In the genomic region with DNA sequence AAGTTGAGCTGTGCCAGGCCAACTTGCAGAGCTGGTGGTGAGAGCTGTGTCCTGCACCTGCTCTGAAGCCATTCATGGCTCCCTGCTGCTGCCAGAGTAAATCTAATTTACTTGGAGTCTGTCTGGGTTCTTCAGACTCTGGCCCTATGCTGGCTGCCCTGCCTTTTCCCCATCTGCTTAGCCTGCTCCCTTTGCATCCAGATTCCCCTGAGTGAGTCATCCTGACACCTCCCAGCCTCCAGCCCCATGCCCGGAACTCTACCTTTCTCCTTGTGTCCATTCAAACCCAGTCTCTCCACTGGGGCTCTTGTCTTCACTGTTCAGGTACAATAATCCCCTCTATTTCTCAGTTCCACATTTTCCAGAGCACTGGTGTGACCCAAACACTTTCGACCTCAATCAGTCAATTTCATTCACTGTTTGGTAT, we compare ENCODE assay signal across 11 cellular contexts.
DNase-seq lines count a peak whose midpoint lies in the region; ATAC-seq and TF ChIP-seq lines count a peak whose summit lies in the region.
"Had no signal": no experiment of that assay in that cellular context is flagged by ENCODE, and none has a peak within 500 bp of the region (broad histone marks: within the 10 kb centered on the region; RNA-seq: fewer than 3 reads in every experiment).

No MANE protein-coding gene starts in this region.

- no peak for TF ChIP-seq CTCF in epithelial cell of esophagus (IDR thresholded peaks at IDR 0.05; ENCODE audit: insufficient read depth, low read depth, low read length, missing control alignments)

- H3K4me1 Mint-ChIP-seq in activated CD8-positive, alpha-beta memory T cell treated with anti-CD3 and anti-CD28 coated beads, Interleukin-2, amount 10 ng/mL, durations not matched to agents 7 days and 5 days, result peaks cover 3% of the 10 kb centered on the region
- H3K4me1 Mint-ChIP-seq in CD4-positive, alpha-beta memory T cell, result no peaks in the 10 kb centered on the region

- H3K4me3 Mint-ChIP-seq in activated CD8-positive, alpha-beta memory T cell treated with anti-CD3 and anti-CD28 coated beads, Interleukin-2, amount 10 ng/mL, durations not matched to agents 7 days and 5 days, result no peak overlapping the region
- H3K4me3 Mint-ChIP-seq in CD4-positive, alpha-beta memory T cell, result no peak overlapping the region

- intact Hi-C loops in CD4-positive, alpha-beta memory T cell (cut with micrococcal nuclease), result no loop called here

- no peak overlapping the region for H3K4me3 ChIP-seq in epithelial cell of esophagus (ENCODE audit: low read length)
- H3K4me3 ChIP-seq in CD4-positive, alpha-beta memory T cell (ENCODE audit: low read length in 2 of 2), result no peak overlapping the region

- H3K9me3 ChIP-seq in CD4-positive, alpha-beta memory T cell (ENCODE audit: control insufficient read depth in 1 of 2, low read length in 2 of 2), result no peaks in the 10 kb centered on the region

- no peak overlapping the region for H3K27ac Mint-ChIP-seq in activated CD8-positive, alpha-beta memory T cell treated with anti-CD3 and anti-CD28 coated beads, Interleukin-2, amount 10 ng/mL, durations not matched to agents 7 days and 5 days
- H3K27ac Mint-ChIP-seq in CD4-positive, alpha-beta memory T cell, result no peak overlapping the region

- no peaks in the 10 kb centered on the region for H3K9me3 Mint-ChIP-seq in activated CD8-positive, alpha-beta memory T cell treated with anti-CD3 and anti-CD28 coated beads, Interleukin-2, amount 10 ng/mL, durations not matched to agents 7 days and 5 days (ENCODE audit: low read depth)
- no peaks in the 10 kb centered on the region for H3K9me3 Mint-ChIP-seq in CD4-positive, alpha-beta memory T cell

- no peaks in the 10 kb centered on the region for H3K36me3 Mint-ChIP-seq in activated CD8-positive, alpha-beta memory T cell treated with anti-CD3 and anti-CD28 coated beads, Interleukin-2, amount 10 ng/mL, durations not matched to agents 7 days and 5 days
- H3K36me3 Mint-ChIP-seq in CD4-positive, alpha-beta memory T cell, result no peaks in the 10 kb centered on the region

- no peaks in the 10 kb centered on the region for H3K36me3 ChIP-seq in CD4-positive, alpha-beta memory T cell (ENCODE audit: insufficient read depth, low read length)

- CTCF ChIA-PET in activated CD8-positive, alpha-beta memory T cell treated with anti-CD3 and anti-CD28 coated beads, Interleukin-2, amount 10 ng/mL, durations not matched to agents 7 days and 5 days (lab: Charles Lee), result no interaction called here
- CTCF ChIA-PET in CD4-positive, alpha-beta memory T cell (lab: Charles Lee; ENCODE audit: partially characterized antibody), result no interaction called here

- no peaks in the 10 kb centered on the region for H3K27me3 ChIP-seq in CD4-positive, alpha-beta memory T cell (ENCODE audit: insufficient read depth, low read length)

- no peak overlapping the region for H3K27ac ChIP-seq in CD4-positive, alpha-beta memory T cell (ENCODE audit: low read depth, low read length)

- no peaks in the 10 kb centered on the region for H3K4me1 ChIP-seq in CD4-positive, alpha-beta memory T cell (ENCODE audit: insufficient read depth, low read length)

- peaks cover 32% of the 10 kb centered on the region for H3K27me3 Mint-ChIP-seq in activated CD8-positive, alpha-beta memory T cell treated with anti-CD3 and anti-CD28 coated beads, Interleukin-2, amount 10 ng/mL, durations not matched to agents 7 days and 5 days
- peaks cover 6 to 15% of the 10 kb centered on the region in 2 donors for H3K27me3 Mint-ChIP-seq in CD4-positive, alpha-beta memory T cell

- POLR2A ChIA-PET in CD4-positive, alpha-beta memory T cell (lab: Charles Lee; ENCODE audit: partially characterized antibody), result no interaction called here

- peak; percentile 58 for ATAC-seq in GM18858 (IDR thresholded peaks at IDR 0.05; ENCODE audit: unreplicated experiment)
- ATAC-seq in HG03520 (IDR thresholded peaks at IDR 0.05; ENCODE audit: unreplicated experiment), result peak; percentile 59
- ATAC-seq in activated CD8-positive, alpha-beta memory T cell treated with anti-CD3 and anti-CD28 coated beads, Interleukin-2, amount 10 ng/mL, durations not matched to agents 7 days and 5 days, result no peak

- DNase-seq in epithelial cell of esophagus (ENCODE audit: low read depth) (peak; percentile 20), pons (ENCODE audit: low spot score) (peak; percentile 10), NCI-H2196 treated with DMSO at 0.1 percent for 48 hours (lab: John Stamatoyannopoulos, UW; ENCODE audit: unreplicated experiment) (no peak), NCI-H2171 (lab: John Stamatoyannopoulos, UW) (no peak)
- DNase-seq in activated CD8-positive, alpha-beta memory T cell treated with anti-CD3 and anti-CD28 coated beads, Interleukin-2, amount 10 ng/mL, durations not matched to agents 7 days and 5 days, result no peak
- no peak for DNase-seq in CD4-positive, alpha-beta memory T cell
- DNase-seq: aorta; kidney; stimulated activated CD4-positive, alpha-beta T cell treated with anti-CD3 and anti-CD28 coated beads, Interleukin-2, amount 100 ng/mL, for 24 hours had no signal

Comparison
In these comparisons a context has a peak if more than half of its experiments do, and no peak if none do; other contexts are left out.
1. DNase-seq: peak in epithelial cell of esophagus (single experiment) and pons (single experiment); none in activated CD8-positive, alpha-beta memory T cell treated with anti-CD3 and anti-CD28 coated beads, Interleukin-2, amount 10 ng/mL, durations not matched to agents 7 days and 5 days (single experiment), NCI-H2196 treated with DMSO at 0.1 percent for 48 hours (single experiment), CD4-positive, alpha-beta memory T cell (0 of 5) and NCI-H2171 (single experiment).